ENCODE assay signal across 26 cellular contexts in genomic region chr12:130549361-130549760, GRCh38.
"Had no signal": no experiment of that assay in that cellular context is flagged by ENCODE, and none has a peak within 500 bp of the region (broad histone marks: within the 10 kb centered on the region; RNA-seq: fewer than 3 reads in every experiment).

No MANE protein-coding gene starts in this region.

- H3K36me3 ChIP-seq: stomach, suprapubic skin, thoracic aorta, thyroid gland, tibial artery, tibial nerve, transverse colon, upper lobe of left lung, upper lobe of right lung, uterus, vagina had no signal

- H3K9me3 ChIP-seq: testis, thoracic aorta, thyroid gland, transverse colon, upper lobe of right lung, vagina had no signal

- DNase-seq: stimulated activated CD4-positive, alpha-beta T cell treated with anti-CD3 and anti-CD28 coated beads, Interleukin-2, amount 100 ng/mL, for 48 hours; stimulated activated CD4-positive, alpha-beta T cell treated with anti-CD3 and anti-CD28 coated beads, Interleukin-4, amount 100 ng/mL, for 1 hour; stimulated activated CD4-positive, alpha-beta T cell treated with anti-CD3 and anti-CD28 coated beads, Interleukin-4, amount 100 ng/mL, for 24 hours; stimulated activated CD4-positive, alpha-beta T cell treated with anti-CD3 and anti-CD28 coated beads, Interleukin-4, amount 100 ng/mL, for 4 hours; stimulated activated CD8-positive, alpha-beta memory T cell treated with anti-CD3 and anti-CD28 coated beads, Interleukin-4, amount 100 ng/mL, for 48 hours; stimulated activated naive B cell treated with anti-CD40 and anti-IgM and Interleukin-4, amounts not matched to agents 10 μg/mL and 1 μg/mL and 100 μg/mL, for 72 hours; stimulated activated naive CD4-positive, alpha-beta T cell; stimulated activated naive CD4-positive, alpha-beta T cell treated with Interleukin-2 at 50 U/mL for 16 hours; stimulated activated naive CD8-positive, alpha-beta T cell treated with anti-CD3 and anti-CD28 coated beads, Interleukin-15, amount 100 ng/mL, for 72 hours; stimulated activated naive CD8-positive, alpha-beta T cell treated with anti-CD3 and anti-CD28 coated beads, Interleukin-15, Interleukin-2, amounts not matched to agents 100 U/mL and 50 U/mL, for 24 hours; stomach; substantia nigra; testis; thyroid gland; tibial artery; transverse colon; trophoblast cell; upper lobe of left lung; upper lobe of right lung; uterus had no signal

- H3K4me1 ChIP-seq: stomach, suprapubic skin, testis, thyroid gland, tibial artery, tibial nerve, transverse colon, upper lobe of left lung, upper lobe of right lung, uterus, vagina had no signal

- H3K27me3 ChIP-seq: stomach, suprapubic skin, testis, thyroid gland, tibial artery, tibial nerve, transverse colon, upper lobe of left lung, upper lobe of right lung, uterus, vagina had no signal

- H3K4me3 ChIP-seq: stomach, suprapubic skin, testis, thoracic aorta, thyroid gland, tibial artery, tibial nerve, transverse colon, upper lobe of left lung, upper lobe of right lung, uterus, vagina had no signal

- ATAC-seq: stimulated activated effector memory CD8-positive, alpha-beta T cell treated with anti-CD3 and anti-CD28 coated beads, Interleukin-12 subunit alpha, Interleukin-12 subunit beta, amount 100 ng/mL, for 72 hours; stimulated activated memory B cell treated with anti-CD40 and anti-IgM and Interleukin-4, amounts not matched to agents 10 μg/mL and 1 μg/mL and 100 μg/mL, for 72 hours; stimulated activated naive B cell treated with anti-CD40 and anti-IgM and Interleukin-4, amounts not matched to agents 10 μg/mL and 1 μg/mL and 100 μg/mL, for 72 hours; stimulated activated naive CD8-positive, alpha-beta T cell treated with anti-CD3 and anti-CD28 coated beads, Interleukin-15, amount 100 ng/mL, for 72 hours; stimulated activated naive CD8-positive, alpha-beta T cell treated with anti-CD3 and anti-CD28 coated beads, Interleukin-15, Interleukin-2, amounts not matched to agents 100 U/mL and 50 U/mL, for 24 hours; upper lobe of right lung had no signal

- H3K27ac ChIP-seq: stomach, suprapubic skin, testis, thoracic aorta, thyroid gland, tibial artery, tibial nerve, transverse colon, upper lobe of left lung, upper lobe of right lung, uterus, vagina had no signal
